Comparison of ENCODE assay signal across 12 cellular contexts in the genomic region with DNA sequence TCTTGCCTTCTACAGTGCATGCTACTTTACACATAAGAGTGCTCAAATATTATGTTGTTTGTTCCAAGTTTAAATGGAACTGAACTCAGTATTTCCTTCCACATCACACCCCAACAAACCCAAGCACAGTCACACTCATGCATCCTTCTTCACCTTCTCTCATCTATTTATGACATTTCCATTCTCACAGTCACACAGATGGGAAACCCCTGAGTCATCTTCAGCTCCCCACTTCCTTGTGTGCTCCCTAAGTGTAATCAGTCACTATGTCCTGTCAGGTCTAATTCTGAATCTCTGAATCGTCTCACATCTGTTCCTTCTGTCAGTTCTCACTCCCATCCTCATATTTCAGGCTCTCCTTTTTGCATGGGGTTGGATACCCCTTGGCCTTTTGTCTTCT.
A peak's percentile ranks its signal among the peaks of the same experiment; 100 is the strongest.
DNase-seq lines count a peak whose midpoint lies in the region; ATAC-seq, FAIRE-seq and TF ChIP-seq lines count a peak whose summit lies in the region.
"Had no signal": no experiment of that assay in that cellular context is flagged by ENCODE, and none has a peak within 500 bp of the region (broad histone marks: within the 10 kb centered on the region; RNA-seq: fewer than 3 reads in every experiment).

No MANE protein-coding gene starts in this region.

- no peaks in the 10 kb centered on the region for H3K9me3 ChIP-seq in HAP-1

- H3K36me3 ChIP-seq in HAP-1 (replicated peaks), result no peaks in the 10 kb centered on the region

- FAIRE-seq in RCC 7860 (lab: Jason Lieb, UNC), result no peak

- DNase-seq in GM13977 (ENCODE audit: low spot score), result peak; percentile 2
- DNase-seq in LHCN-M2 (ENCODE audit: low read depth), result peak; percentile 61
- DNase-seq in NCI-H2029 (lab: John Stamatoyannopoulos, UW), result no peak
- no peak for DNase-seq in RCC 7860 (ENCODE audit: low spot score)
- no peak for DNase-seq in Ammon's horn (ENCODE audit: low spot score)
- no peak for DNase-seq in HAP-1 (ENCODE audit: low spot score in 2 of 2)
- DNase-seq: activated T-cell treated with anti-CD3 and anti-CD28 coated beads, Interleukin-2, amount 50 U/mL, for 24 hours; CD8-positive, alpha-beta memory T cell; central memory CD4-positive, alpha-beta T cell had no signal

- no peaks in the 10 kb centered on the region for H3K4me1 ChIP-seq in HAP-1
- H3K4me1 ChIP-seq: foreskin keratinocyte had no signal

- in situ Hi-C loops in GM13977 (cut with MboI; ENCODE audit: low pct_unique_long_range_greater_than_20kb, low sequenced_read_pairs, unreplicated experiment) (no loop called here), HAP-1 (cut with MboI; ENCODE audit: low sequenced_read_pairs) (no loop called here)

- TF ChIP-seq CTCF in GM13977 (IDR thresholded peaks at IDR 0.05; ENCODE audit: extremely low read depth, insufficient read depth, missing control alignments), result no peak

- no peak overlapping the region for H3K4me3 ChIP-seq in HAP-1

- ATAC-seq in GM19467 (IDR thresholded peaks at IDR 0.05; ENCODE audit: unreplicated experiment) (peak; percentile 82), HG02970 (IDR thresholded peaks at IDR 0.05; ENCODE audit: low FRiP score, unreplicated experiment) (peak; percentile 55)
- ATAC-seq: foreskin keratinocyte had no signal

- no peaks in the 10 kb centered on the region for H3K27me3 ChIP-seq in HAP-1 (ENCODE audit: low read depth)
- H3K27me3 ChIP-seq: foreskin keratinocyte had no signal

Comparison
In these comparisons a context has a peak if more than half of its experiments do, and no peak if none do; other contexts are left out.
1. DNase-seq: peak in GM13977 (single experiment) and LHCN-M2 (single experiment); none in NCI-H2029 (single experiment), RCC 7860 (single experiment), Ammon's horn (single experiment) and HAP-1 (0 of 2).